Comparison of ENCODE assay signal across 16 cellular contexts in genomic region chr14:52783211-52783610, GRCh38. TPM values are rescaled to one million over a fixed set of nuclear protein-coding genes. Genes with fewer than 3 reads are reported as not detected.
DNase-seq lines count a peak whose midpoint lies in the region; ATAC-seq, FAIRE-seq and TF ChIP-seq lines count a peak whose summit lies in the region.
"Had no signal": no experiment of that assay in that cellular context is flagged by ENCODE, and none has a peak within 500 bp of the region (broad histone marks: within the 10 kb centered on the region; RNA-seq: fewer than 3 reads in every experiment).

No MANE protein-coding gene starts in this region.

- H3K9me3 ChIP-seq in kidney (ENCODE audit: control insufficient read depth in 1 of 2, low read length in 2 of 2) = no peaks in the 10 kb centered on the region
- H3K9me3 ChIP-seq: Caco-2 had no signal

- no peak for FAIRE-seq in kidney (lab: Jason Lieb, UNC)
- FAIRE-seq: A204.1 had no signal

- H3K79me2 ChIP-seq in ACC112 (ENCODE audit: control insufficient read depth, insufficient read depth, low read length, unreplicated experiment) (peaks cover 70% of the 10 kb centered on the region), GM23338 (replicated peaks; ENCODE audit: insufficient read depth) (peaks cover 23% of the 10 kb centered on the region)

- H3K4me2 ChIP-seq in GM23338 = no peak overlapping the region

- H3K4me3 Mint-ChIP-seq in GM23338 = no peak overlapping the region
- H3K4me3 Mint-ChIP-seq in chondrocyte (ENCODE audit: unreplicated experiment) = no peak overlapping the region
- no peak overlapping the region for H3K4me3 Mint-ChIP-seq in mesothelial cell of epicardium
- H3K4me3 Mint-ChIP-seq: CD14-positive monocyte; CD8-positive, alpha-beta memory T cell; H9 had no signal

- TF ChIP-seq CTCF in GM23338 (conservative IDR thresholded peaks at IDR 0.05; ENCODE audit: low read depth in 2 of 2) (no peak), chondrocyte (IDR thresholded peaks at IDR 0.05) (no peak), mesothelial cell of epicardium (IDR thresholded peaks at IDR 0.05; ENCODE audit: unreplicated experiment) (no peak), kidney (IDR thresholded peaks at IDR 0.05; ENCODE audit: borderline replicate concordance, extremely low read depth, insufficient read depth) (no peak)

- H3K4me3 ChIP-seq in ACC112 (ENCODE audit: low read depth, low read length) (no peak overlapping the region), GM23338 (no peak overlapping the region), kidney (ENCODE audit: low read length in 2 of 2) (no peak overlapping the region)

- H3K4me1 ChIP-seq in ACC112 (ENCODE audit: control insufficient read depth, insufficient read depth, low read length, unreplicated experiment) = peaks cover 43% of the 10 kb centered on the region
- 0 out of 2 replicates have a peak, but pooled peaks cover 3% of the 10 kb centered on the region for H3K4me1 ChIP-seq in GM23338 (ENCODE audit: insufficient read depth)
- no peaks in the 10 kb centered on the region for H3K4me1 ChIP-seq in kidney (ENCODE audit: control insufficient read depth in 1 of 2, insufficient read depth in 1 of 2, low read depth in 1 of 2, low read length in 2 of 2)
- H3K4me1 ChIP-seq: Caco-2 had no signal

- peak overlapping the region; percentile 20 for H3K27ac ChIP-seq in ACC112 (ENCODE audit: low read depth, low read length)
- H3K27ac ChIP-seq in GM23338 (ENCODE audit: low read depth) = peak overlapping the region; percentile 12
- H3K27ac ChIP-seq in kidney (ENCODE audit: low read depth in 2 of 2, low read length in 2 of 2) = no peak overlapping the region

- H3F3A ChIP-seq in GM23338 (replicated peaks; ENCODE audit: low read depth) = no peaks in the 10 kb centered on the region

- H3K9ac ChIP-seq in kidney (ENCODE audit: low read length in 2 of 2) = no peak overlapping the region

- H3K36me3 ChIP-seq in ACC112 (ENCODE audit: insufficient read depth, low read length) = peaks cover 31% of the 10 kb centered on the region
- no peaks in the 10 kb centered on the region; the same call in 1 of the 2 replicates for H3K36me3 ChIP-seq in GM23338 (ENCODE audit: insufficient read depth)
- peaks cover 0 to 3% of the 10 kb centered on the region in 2 donors for H3K36me3 ChIP-seq in kidney (ENCODE audit: control insufficient read depth in 1 of 2, insufficient read depth in 2 of 2, low read length in 2 of 2)

- H3K27me3 ChIP-seq in ACC112 (ENCODE audit: insufficient read depth, low read length) (no peaks in the 10 kb centered on the region), GM23338 (ENCODE audit: insufficient read depth) (no peaks in the 10 kb centered on the region)

- H3K9me2 ChIP-seq in GM23338 (ENCODE audit: insufficient read depth) = no peaks in the 10 kb centered on the region

- DNase-seq in GM23338 (ENCODE audit: low spot score) (no peak), chondrocyte (ENCODE audit: low spot score) (no peak), mesothelial cell of epicardium (ENCODE audit: low spot score in 2 of 2, unreplicated experiment in 2 of 2) (no peak), T-helper 1 cell (no peak), kidney (no peak)
- no peak for DNase-seq in activated CD4-positive, alpha-beta T cell treated with anti-CD3 and anti-CD28 coated beads, Interleukin-2, amount 50 U/mL, for 4 hours
- DNase-seq: Caco-2; CD8-positive, alpha-beta memory T cell; DND-41; GDM1; GOT3; H9; IMR-90 had no signal

- no peak overlapping the region for H3K27ac Mint-ChIP-seq in GM23338
- peak overlapping the region; percentile 32 for H3K27ac Mint-ChIP-seq in chondrocyte (ENCODE audit: unreplicated experiment)
- H3K27ac Mint-ChIP-seq in mesothelial cell of epicardium = peak overlapping the region; percentile 34
- H3K27ac Mint-ChIP-seq: CD14-positive monocyte, H9 had no signal

- H3K4me1 Mint-ChIP-seq in GM23338 (no peaks in the 10 kb centered on the region; the same call in 2 of the 3 replicates), chondrocyte (ENCODE audit: low read depth) (peaks cover 19% of the 10 kb centered on the region), mesothelial cell of epicardium (peaks cover 7% of the 10 kb centered on the region)
- H3K4me1 Mint-ChIP-seq: H9 had no signal

- H2AFZ ChIP-seq in ACC112 (ENCODE audit: low read length, unreplicated experiment) (no peak overlapping the region), GM23338 (no peak overlapping the region)

- peaks cover 23% of the 10 kb centered on the region; the same call in 2 of the 3 replicates for H3K36me3 Mint-ChIP-seq in GM23338 (ENCODE audit: low read depth)
- peaks cover 5% of the 10 kb centered on the region for H3K36me3 Mint-ChIP-seq in chondrocyte (ENCODE audit: low read depth)
- H3K36me3 Mint-ChIP-seq in mesothelial cell of epicardium = no peaks in the 10 kb centered on the region

- intact Hi-C loops in kidney (cut with DNase I) = no loop called here

- H4K20me1 ChIP-seq in GM23338 (replicated peaks; ENCODE audit: insufficient read depth) = 0 out of 2 replicates have a peak, but pooled peaks cover 6% of the 10 kb centered on the region

- H3K9me3 Mint-ChIP-seq in GM23338 = no peaks in the 10 kb centered on the region
- no peaks in the 10 kb centered on the region for H3K9me3 Mint-ChIP-seq in chondrocyte (ENCODE audit: low read depth)
- no peaks in the 10 kb centered on the region for H3K9me3 Mint-ChIP-seq in mesothelial cell of epicardium
- H3K9me3 Mint-ChIP-seq: CD14-positive monocyte; CD8-positive, alpha-beta memory T cell; H9 had no signal

- peaks cover 7% of the 10 kb centered on the region for H3K27me3 Mint-ChIP-seq in GM23338 (ENCODE audit: insufficient read depth, low read depth, poor library complexity)
- H3K27me3 Mint-ChIP-seq in chondrocyte (ENCODE audit: low read depth) = no peaks in the 10 kb centered on the region
- no peaks in the 10 kb centered on the region for H3K27me3 Mint-ChIP-seq in mesothelial cell of epicardium (ENCODE audit: low read depth)
- H3K27me3 Mint-ChIP-seq: CD8-positive, alpha-beta memory T cell had no signal

- no peak for ATAC-seq in GM23338

TF ChIP-seq in GM23338, 12 proteins besides CTCF, POLR2A, EP300 and RAD21:
- TF ChIP-seq ZNF114 (CRISPR knock-in tag; IDR thresholded peaks at IDR 0.05) = no peak

RNA-seq across cellular contexts. Expression of gene GNPNAT1, which starts 8.2 kb away (rescaled TPM):
- total RNA-seq in GM23338 (2014; rRNA removed; shearing (Covaris generic)) = 67.9 and 68.7 TPM in 2 replicates
- 42.1 and 44.4 TPM in 2 replicates for polyA plus RNA-seq in GM23338 (2016; fragmentation: Nextera tagmentation; extraction: Ambion mirVana)
- total RNA-seq in chondrocyte = 45.9 to 51.0 TPM (median 48.4 TPM) in 3 replicates
- 17.4 to 19.7 TPM (median 17.8 TPM) in 3 replicates for total RNA-seq in mesothelial cell of epicardium
- total RNA-seq in kidney = 22.2 TPM
- polyA plus RNA-seq in kidney (ENCODE audit: insufficient read depth, low read depth, low replicate concordance) = 13.8 TPM

RNA-seq across cellular contexts. Expression of gene STYX, which starts 53.2 kb away (rescaled TPM):
- 40.2 and 43.1 TPM in 2 replicates for total RNA-seq in GM23338 (2014; rRNA removed; shearing (Covaris generic))
- polyA plus RNA-seq in GM23338 (2016; fragmentation: Nextera tagmentation; extraction: Ambion mirVana) (21.8 and 23.3 TPM in 2 replicates), kidney (ENCODE audit: insufficient read depth, low read depth, low replicate concordance) (4.3 TPM)
- total RNA-seq in chondrocyte (17.3 to 21.0 TPM (median 20.9 TPM) in 3 replicates), mesothelial cell of epicardium (9.5 to 11.4 TPM (median 10.1 TPM) in 3 replicates), kidney (11.5 TPM)

Comparison
In these comparisons a context has a peak if more than half of its experiments do, and no peak if none do; other contexts are left out.
1. H3K27ac ChIP-seq: peak in ACC112 (single experiment) and GM23338 (single experiment); none in kidney (0 of 2).